In the genomic region with DNA sequence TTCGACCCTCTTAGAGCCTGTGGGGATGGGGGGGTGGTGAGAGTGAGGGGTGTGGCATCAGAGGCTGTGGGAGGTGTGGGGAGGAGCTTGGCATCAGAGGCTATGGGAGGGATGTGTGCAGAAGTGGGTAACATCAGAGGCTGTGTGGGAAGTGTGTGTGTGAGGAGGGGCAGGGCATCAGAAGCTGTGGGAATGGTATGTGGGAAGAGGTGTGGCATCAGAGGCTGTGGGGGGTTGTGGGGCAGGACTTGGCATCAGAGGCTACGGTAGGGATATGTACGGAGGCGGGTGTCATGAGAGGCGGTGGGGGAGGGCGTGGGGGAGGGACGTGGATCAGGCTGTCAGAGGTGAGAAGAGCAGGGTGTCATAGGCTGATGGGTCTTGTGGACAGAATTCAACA, we compare ENCODE assay signal across 9 cellular contexts.
"Had no signal": no experiment of that assay in that cellular context is flagged by ENCODE, and none has a peak within 500 bp of the region (broad histone marks: within the 10 kb centered on the region; RNA-seq: fewer than 3 reads in every experiment).

No MANE protein-coding gene starts in this region.

- DNase-seq: GM23248, GOT3, H7, HFFc6, IMR-90, KBM-7 had no signal

- H3K4me2 ChIP-seq: KMS-11 had no signal

- H3K9ac ChIP-seq: GM23248, KMS-11 had no signal

- H3K4me3 ChIP-seq: GM23248, HAP-1 had no signal

- H3K9me3 ChIP-seq: HAP-1 had no signal

- H3K27ac ChIP-seq: GM23248, KMS-11 had no signal

- H3K4me1 ChIP-seq: HAP-1 had no signal

- FAIRE-seq: HTR-8/SVneo had no signal

- H2AFZ ChIP-seq: GM23248 had no signal

- H3K36me3 ChIP-seq: HAP-1 had no signal
